In genomic region chr1:115748396-115749130, GRCh38 we compare ENCODE assay signal across 13 cellular contexts. TPM values are rescaled to one million over a fixed set of nuclear protein-coding genes. Genes with fewer than 3 reads are reported as not detected.
DNase-seq lines count a peak whose midpoint lies in the region; ATAC-seq and TF ChIP-seq lines count a peak whose summit lies in the region.
"Had no signal": no experiment of that assay in that cellular context is flagged by ENCODE, and none has a peak within 500 bp of the region (broad histone marks: within the 10 kb centered on the region; RNA-seq: fewer than 3 reads in every experiment).

No MANE protein-coding gene starts in this region.

- peak; percentile 65 for DNase-seq in GM23248
- peak in 1 of 2 experiments; percentile 59 for DNase-seq in SJSA1 (ENCODE audit: low read depth in 1 of 2, low spot score in 2 of 2)
- DNase-seq in foreskin keratinocyte, result peak; percentile 55 to 77
- peak; percentile 29 for DNase-seq in skeletal muscle cell (ENCODE audit: low read depth)
- no peak for DNase-seq in activated CD8-positive, alpha-beta memory T cell treated with anti-CD3 and anti-CD28 coated beads, Interleukin-2, amount 50 U/mL, for 48 hours
- no peak for DNase-seq in mesenteric fat pad (ENCODE audit: low spot score)
- DNase-seq: activated CD8-positive, alpha-beta memory T cell treated with anti-CD3 and anti-CD28 coated beads, Interleukin-2, amount 10 ng/mL, durations not matched to agents 7 days and 5 days; activated naive CD8-positive, alpha-beta T cell treated with anti-CD3 and anti-CD28 coated beads, Interleukin-2, amount 50 U/mL, for 24 hours; NCI-H1417 treated with DMSO at 0.1 percent for 48 hours; OCI-M1; upper lobe of left lung had no signal

- H3K79me2 ChIP-seq in GM23248 (ENCODE audit: insufficient read depth), result no peaks in the 10 kb centered on the region
- H3K79me2 ChIP-seq: parathyroid adenoma had no signal

- WGBS in GM23248 (ENCODE audit: low coverage in 1 of 2, low lambda C conversion rate in 2 of 2, missing lambda C conversion rate in 2 of 2), 2 experiments, result 53 to 54% methylated on average over 5 of the region's 5 CpGs

- H3K27me3 ChIP-seq in GM23248 (replicated peaks; ENCODE audit: insufficient read depth) (peaks cover 23% of the 10 kb centered on the region), SJSA1 (replicated peaks) (no peaks in the 10 kb centered on the region), foreskin keratinocyte (peaks cover 2% of the 10 kb centered on the region)
- H3K27me3 ChIP-seq: upper lobe of left lung had no signal

- no peaks in the 10 kb centered on the region for H3K9me2 ChIP-seq in GM23248 (ENCODE audit: insufficient read depth)

- no peak overlapping the region for H3K4me2 ChIP-seq in GM23248 (ENCODE audit: unreplicated experiment)

- no peaks in the 10 kb centered on the region for H3F3A ChIP-seq in GM23248 (ENCODE audit: insufficient read depth)

- in situ Hi-C loops in GM23248 (cut with MboI), result no loop called here

- no peaks in the 10 kb centered on the region for H4K20me1 ChIP-seq in GM23248 (ENCODE audit: insufficient read depth)

- no peak for TF ChIP-seq CTCF in foreskin keratinocyte (conservative IDR thresholded peaks at IDR 0.05)

- H3K4me1 ChIP-seq in GM23248 (ENCODE audit: insufficient read depth), result no peaks in the 10 kb centered on the region
- H3K4me1 ChIP-seq in SJSA1 (replicated peaks), result peaks cover 9% of the 10 kb centered on the region
- peaks cover 25% of the 10 kb centered on the region for H3K4me1 ChIP-seq in foreskin keratinocyte
- H3K4me1 ChIP-seq: parathyroid adenoma, upper lobe of left lung had no signal

- H3K4me3 ChIP-seq in GM23248, result no peak overlapping the region
- H3K4me3 ChIP-seq in SJSA1, result no peak overlapping the region
- no peak overlapping the region for H3K4me3 ChIP-seq in skeletal muscle cell (ENCODE audit: low read depth, low read length)
- H3K4me3 ChIP-seq: upper lobe of left lung had no signal

- H2AFZ ChIP-seq in GM23248, result no peak overlapping the region
- H2AFZ ChIP-seq: parathyroid adenoma had no signal

- H3K27ac ChIP-seq in GM23248, result no peak overlapping the region
- peak overlapping the region; percentile 37 for H3K27ac ChIP-seq in SJSA1
- H3K27ac ChIP-seq in foreskin keratinocyte, result peak overlapping the region; percentile 65
- H3K27ac ChIP-seq: parathyroid adenoma, upper lobe of left lung had no signal

- H3K9ac ChIP-seq in GM23248, result no peak overlapping the region
- H3K9ac ChIP-seq: parathyroid adenoma had no signal

- H3K9me3 ChIP-seq in GM23248 (ENCODE audit: low read depth) (no peaks in the 10 kb centered on the region), SJSA1 (replicated peaks) (no peaks in the 10 kb centered on the region)
- H3K9me3 ChIP-seq: upper lobe of left lung had no signal

- peak; percentile 78 for ATAC-seq in foreskin keratinocyte
- ATAC-seq in GM21529 (IDR thresholded peaks at IDR 0.05; ENCODE audit: unreplicated experiment), result no peak
- ATAC-seq: activated CD8-positive, alpha-beta memory T cell treated with anti-CD3 and anti-CD28 coated beads, Interleukin-2, amount 10 ng/mL, durations not matched to agents 7 days and 5 days; activated naive CD8-positive, alpha-beta T cell treated with anti-CD3 and anti-CD28 coated beads, Interleukin-2, amount 50 U/mL, for 24 hours had no signal

- H3K36me3 ChIP-seq in GM23248 (ENCODE audit: low read depth), result no peaks in the 10 kb centered on the region
- H3K36me3 ChIP-seq in SJSA1, result no peaks in the 10 kb centered on the region
- H3K36me3 ChIP-seq: upper lobe of left lung had no signal

RNA-seq across cellular contexts. Expression of gene CASQ2, which starts 20.0 kb away (rescaled TPM):
- total RNA-seq in GM23248 (2014; rRNA removed; shearing (Covaris generic)), result not detected in 2 replicates
- not detected in 2 replicates for polyA plus RNA-seq in GM23248 (2016; fragmentation: Nextera tagmentation; extraction: Ambion mirVana)
- not detected in 2 replicates for total RNA-seq in SJSA1 (2014; rRNA removed; shearing (Covaris generic))
- not detected in 2 replicates for total RNA-seq in foreskin keratinocyte
- not detected in 2 replicates for polyA plus RNA-seq in foreskin keratinocyte
- total RNA-seq in mesenteric fat pad, result 1.5 TPM
- total RNA-seq: activated CD8-positive, alpha-beta memory T cell treated with anti-CD3 and anti-CD28 coated beads, Interleukin-2, amount 10 ng/mL, durations not matched to agents 7 days and 5 days had no signal

Comparison
In these comparisons a context has a peak if more than half of its experiments do, and no peak if none do; other contexts are left out.
1. DNase-seq: peak in GM23248 (single experiment), foreskin keratinocyte (2 of 2) and skeletal muscle cell (single experiment); none in activated CD8-positive, alpha-beta memory T cell treated with anti-CD3 and anti-CD28 coated beads, Interleukin-2, amount 50 U/mL, for 48 hours (single experiment) and mesenteric fat pad (single experiment).